Comparison of ENCODE assay signal across 9 cellular contexts in genomic region chr6:45424628-45424955, GRCh38. TPM values are rescaled to one million over a fixed set of nuclear protein-coding genes. Genes with fewer than 3 reads are reported as not detected.
DNase-seq lines count a peak whose midpoint lies in the region; ATAC-seq and TF ChIP-seq lines count a peak whose summit lies in the region.
"Had no signal": no experiment of that assay in that cellular context is flagged by ENCODE, and none has a peak within 500 bp of the region (broad histone marks: within the 10 kb centered on the region; RNA-seq: fewer than 3 reads in every experiment).

No MANE protein-coding gene starts in this region.

- no CpG with 5 or more reads among the region's 4 CpGs for WGBS in mesenchymal stem cell

- H3K9me3 ChIP-seq in mesenchymal stem cell (ENCODE audit: control insufficient read depth, low read length) = no peaks in the 10 kb centered on the region

- H2AK5ac ChIP-seq in mesenchymal stem cell (ENCODE audit: low read length, severe bottlenecking) = no peak overlapping the region

- H3K4ac ChIP-seq in mesenchymal stem cell (ENCODE audit: low read depth in 1 of 2, low read length in 2 of 2) = peak overlapping the region; percentile 9 to 98

- peak overlapping the region; percentile 96 for H2BK5ac ChIP-seq in mesenchymal stem cell (ENCODE audit: low read depth, low read length, poor library complexity, severe bottlenecking)

- no peaks in the 10 kb centered on the region for H3K36me3 ChIP-seq in mesenchymal stem cell (ENCODE audit: control insufficient read depth in 1 of 2, insufficient read depth in 2 of 2, low read depth in 1 of 2, low read length in 2 of 2)

- no peak for DNase-seq in activated naive CD4-positive, alpha-beta T cell treated with anti-CD3 and anti-CD28 coated beads, Interleukin-2, amount 10 ng/mL, durations not matched to agents 7 days and 5 days
- no peak for DNase-seq in activated naive CD4-positive, alpha-beta T cell treated with anti-CD3 and anti-CD28 coated beads, Interleukin-2, amount 50 U/mL, for 72 hours (ENCODE audit: low spot score in 2 of 2)
- no peak for DNase-seq in activated naive CD8-positive, alpha-beta T cell treated with anti-CD3 and anti-CD28 coated beads for 36 hours
- no peak for DNase-seq in mesenchymal stem cell
- DNase-seq in type B pancreatic cell (ENCODE audit: extremely low spot score, unreplicated experiment) = no peak
- no peak for DNase-seq in cerebellar nuclear complex (lab: John Stamatoyannopoulos, UW)
- DNase-seq in inferior parietal cortex (ENCODE audit: extremely low spot score) = no peak

- no peaks in the 10 kb centered on the region for H3K9me3 Mint-ChIP-seq in activated naive CD4-positive, alpha-beta T cell treated with anti-CD3 and anti-CD28 coated beads, Interleukin-2, amount 10 ng/mL, durations not matched to agents 7 days and 5 days
- H3K9me3 Mint-ChIP-seq in activated naive CD4-positive, alpha-beta T cell treated with anti-CD3 and anti-CD28 coated beads, Interleukin-2, amount 50 U/mL, for 72 hours = no peaks in the 10 kb centered on the region
- no peaks in the 10 kb centered on the region for H3K9me3 Mint-ChIP-seq in activated naive CD8-positive, alpha-beta T cell treated with anti-CD3 and anti-CD28 coated beads for 36 hours
- no peaks in the 10 kb centered on the region for H3K9me3 Mint-ChIP-seq in type B pancreatic cell

- peaks cover 42% of the 10 kb centered on the region for H3K4me1 Mint-ChIP-seq in activated naive CD4-positive, alpha-beta T cell treated with anti-CD3 and anti-CD28 coated beads, Interleukin-2, amount 10 ng/mL, durations not matched to agents 7 days and 5 days
- peaks cover 51% of the 10 kb centered on the region for H3K4me1 Mint-ChIP-seq in activated naive CD8-positive, alpha-beta T cell treated with anti-CD3 and anti-CD28 coated beads for 36 hours
- H3K4me1 Mint-ChIP-seq in type B pancreatic cell (ENCODE audit: unreplicated experiment) = peaks cover 18% of the 10 kb centered on the region

- peak overlapping the region; percentile 78 to 93 for H3K4me3 ChIP-seq in mesenchymal stem cell (ENCODE audit: insufficient read depth in 1 of 2, low read depth in 1 of 2, low read length in 2 of 2)

- peak overlapping the region; percentile 56 for H3K27ac ChIP-seq in mesenchymal stem cell (ENCODE audit: low read length, poor library complexity, severe bottlenecking)

- H3K27ac Mint-ChIP-seq in activated naive CD4-positive, alpha-beta T cell treated with anti-CD3 and anti-CD28 coated beads, Interleukin-2, amount 10 ng/mL, durations not matched to agents 7 days and 5 days = peak overlapping the region; percentile 69
- peak overlapping the region in 1 of 2 donors; percentile 98 for H3K27ac Mint-ChIP-seq in activated naive CD4-positive, alpha-beta T cell treated with anti-CD3 and anti-CD28 coated beads, Interleukin-2, amount 50 U/mL, for 72 hours
- no peak overlapping the region for H3K27ac Mint-ChIP-seq in activated naive CD8-positive, alpha-beta T cell treated with anti-CD3 and anti-CD28 coated beads for 36 hours
- H3K27ac Mint-ChIP-seq in type B pancreatic cell = peak overlapping the region; percentile 5

- CTCF ChIA-PET in activated naive CD4-positive, alpha-beta T cell treated with anti-CD3 and anti-CD28 coated beads, Interleukin-2, amount 10 ng/mL, durations not matched to agents 7 days and 5 days (lab: Charles Lee) = interaction anchor here (1.0 to 1.6 kb wide), 2 partner anchors 290 to 498 kb away, joined by 3 to 5 read pairs; no protein-coding TSS in a partner anchor

- peak overlapping the region; percentile 16 for H4K8ac ChIP-seq in mesenchymal stem cell (ENCODE audit: low read length)

- peaks cover 59% of the 10 kb centered on the region for H3K27me3 Mint-ChIP-seq in activated naive CD4-positive, alpha-beta T cell treated with anti-CD3 and anti-CD28 coated beads, Interleukin-2, amount 10 ng/mL, durations not matched to agents 7 days and 5 days
- H3K27me3 Mint-ChIP-seq in activated naive CD8-positive, alpha-beta T cell treated with anti-CD3 and anti-CD28 coated beads for 36 hours = peaks cover 3% of the 10 kb centered on the region
- H3K27me3 Mint-ChIP-seq in type B pancreatic cell = peaks cover 76% of the 10 kb centered on the region

- peak overlapping the region; percentile 89 for H3K9ac ChIP-seq in mesenchymal stem cell (ENCODE audit: low read length)

- H3K79me1 ChIP-seq in mesenchymal stem cell (replicated peaks; ENCODE audit: low read length, poor library complexity, severe bottlenecking) = peaks cover 2% of the 10 kb centered on the region

- no peak for TF ChIP-seq CTCF in type B pancreatic cell (conservative IDR thresholded peaks at IDR 0.05)

- peaks cover 5% of the 10 kb centered on the region for H3K4me1 ChIP-seq in mesenchymal stem cell (ENCODE audit: control insufficient read depth, insufficient read depth, low read depth, low read length)

- peak overlapping the region in 1 of 2 experiments; percentile 77 for H2BK12ac ChIP-seq in mesenchymal stem cell (ENCODE audit: low read length in 2 of 2)

- H4K91ac ChIP-seq in mesenchymal stem cell (ENCODE audit: low read length) = no peak overlapping the region

- ATAC-seq in activated naive CD4-positive, alpha-beta T cell treated with anti-CD3 and anti-CD28 coated beads, Interleukin-2, amount 50 U/mL, for 72 hours = no peak
- ATAC-seq in GM21528 (IDR thresholded peaks at IDR 0.05; ENCODE audit: low FRiP score, unreplicated experiment) = no peak
- ATAC-seq: activated CD4-positive, CD25-positive, alpha-beta regulatory T cell treated with anti-CD3 and anti-CD28 coated beads, Interleukin-2, amount 50 U/mL, for 24 hours had no signal

- peak overlapping the region; percentile 25 to 98 for H3K18ac ChIP-seq in mesenchymal stem cell (ENCODE audit: low read depth in 1 of 2, low read length in 2 of 2)

- peak overlapping the region; percentile 94 for H3K4me2 ChIP-seq in mesenchymal stem cell (ENCODE audit: low read length, poor library complexity, severe bottlenecking)

- peak overlapping the region; percentile 55 for H3K4me3 Mint-ChIP-seq in activated naive CD4-positive, alpha-beta T cell treated with anti-CD3 and anti-CD28 coated beads, Interleukin-2, amount 10 ng/mL, durations not matched to agents 7 days and 5 days
- H3K4me3 Mint-ChIP-seq in activated naive CD8-positive, alpha-beta T cell treated with anti-CD3 and anti-CD28 coated beads for 36 hours = peak overlapping the region; percentile 76
- H3K4me3 Mint-ChIP-seq in type B pancreatic cell = peak overlapping the region; percentile 93

- peaks cover 0 to 6% of the 10 kb centered on the region in 2 experiments for H3K27me3 ChIP-seq in mesenchymal stem cell (ENCODE audit: control insufficient read depth in 1 of 2, insufficient read depth in 1 of 2, low read length in 2 of 2)

- H3K23ac ChIP-seq in mesenchymal stem cell (ENCODE audit: low read length in 2 of 2) = no peak overlapping the region

- peaks cover 1% of the 10 kb centered on the region for H3K36me3 Mint-ChIP-seq in activated naive CD4-positive, alpha-beta T cell treated with anti-CD3 and anti-CD28 coated beads, Interleukin-2, amount 10 ng/mL, durations not matched to agents 7 days and 5 days
- H3K36me3 Mint-ChIP-seq in activated naive CD4-positive, alpha-beta T cell treated with anti-CD3 and anti-CD28 coated beads, Interleukin-2, amount 50 U/mL, for 72 hours = peaks cover 10 to 29% of the 10 kb centered on the region in 2 donors
- peaks cover 2% of the 10 kb centered on the region for H3K36me3 Mint-ChIP-seq in activated naive CD8-positive, alpha-beta T cell treated with anti-CD3 and anti-CD28 coated beads for 36 hours
- no peaks in the 10 kb centered on the region for H3K36me3 Mint-ChIP-seq in type B pancreatic cell

- H2AFZ ChIP-seq in mesenchymal stem cell (ENCODE audit: low read depth, low read length) = no peak overlapping the region

- no peak overlapping the region for H2BK15ac ChIP-seq in mesenchymal stem cell (ENCODE audit: low read depth, poor library complexity, severe bottlenecking)

- no peak overlapping the region for H3K14ac ChIP-seq in mesenchymal stem cell (ENCODE audit: low read length in 2 of 2)

- peak overlapping the region; percentile 54 for H2BK120ac ChIP-seq in mesenchymal stem cell (ENCODE audit: low read depth, low read length)

RNA-seq across cellular contexts. Expression of gene SUPT3H, which starts 46.9 kb away (rescaled TPM):
- total RNA-seq in activated naive CD4-positive, alpha-beta T cell treated with anti-CD3 and anti-CD28 coated beads, Interleukin-2, amount 50 U/mL, for 72 hours = 10 to 100 TPM; 14.3 to 20.1 TPM
- total RNA-seq in activated naive CD8-positive, alpha-beta T cell treated with anti-CD3 and anti-CD28 coated beads for 36 hours = 10 to 100 TPM; 13.6 to 14.4 TPM
- polyA plus RNA-seq in mesenchymal stem cell (2013, experiment 1 of 2) = 12.2 TPM
- 11.4 TPM for polyA plus RNA-seq in mesenchymal stem cell (2013, experiment 2 of 2)
- total RNA-seq in type B pancreatic cell (ENCODE audit: low replicate concordance) = 8.6 and 18.4 TPM in 2 replicates
